ENCODE assay signal across 8 cellular contexts in the genomic region with DNA sequence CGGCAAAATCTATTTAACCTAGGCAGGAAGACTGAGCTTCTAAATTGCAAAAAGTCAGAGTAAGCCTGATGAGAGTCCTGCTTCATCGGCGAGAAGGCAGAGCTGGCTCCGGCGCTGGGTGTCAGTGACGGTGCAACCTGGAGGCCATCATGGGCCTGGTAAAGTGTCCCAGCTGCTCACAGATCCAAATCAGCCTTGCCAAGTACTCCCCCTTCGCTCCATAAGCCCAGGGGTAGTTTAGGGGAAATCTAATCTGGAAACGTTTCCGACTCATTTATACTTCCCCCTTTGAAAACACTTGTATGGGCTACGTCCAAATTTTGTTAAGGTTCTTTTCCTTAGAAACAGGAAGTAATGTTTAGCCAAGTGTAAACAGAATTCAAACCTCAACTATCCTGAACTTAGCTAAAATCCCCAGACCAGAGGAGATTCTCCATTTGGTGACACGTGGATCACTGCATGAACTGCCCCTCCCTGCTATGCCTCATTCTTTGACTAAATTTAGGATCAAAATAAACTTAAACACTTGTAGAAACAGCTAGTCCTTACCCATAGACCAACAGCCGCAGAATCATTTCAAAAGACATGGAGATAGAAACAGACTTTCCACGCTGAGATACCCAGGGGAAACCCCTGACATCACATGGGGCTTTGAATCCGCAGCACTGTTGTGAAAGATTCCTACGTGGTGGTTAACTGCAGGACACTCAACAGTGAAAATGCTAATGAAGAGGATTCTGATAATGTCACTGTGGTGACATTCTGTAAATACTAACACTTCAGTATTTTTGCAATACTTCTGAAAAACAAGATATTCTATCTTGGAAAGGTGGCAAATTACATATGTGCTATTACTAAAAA.
DNase-seq lines count a peak whose midpoint lies in the region; ATAC-seq, FAIRE-seq and TF ChIP-seq lines count a peak whose summit lies in the region.

No MANE protein-coding gene starts in this region.

- H3K4me1 Mint-ChIP-seq in activated CD8-positive, alpha-beta memory T cell treated with anti-CD3 and anti-CD28 coated beads, Interleukin-2, amount 10 ng/mL, durations not matched to agents 7 days and 5 days = peaks cover 31% of the 10 kb centered on the region
- H3K4me1 Mint-ChIP-seq in chondrocyte (ENCODE audit: low read depth) = peaks cover 5% of the 10 kb centered on the region

- peaks cover 20% of the 10 kb centered on the region for H3K36me3 Mint-ChIP-seq in activated CD8-positive, alpha-beta memory T cell treated with anti-CD3 and anti-CD28 coated beads, Interleukin-2, amount 10 ng/mL, durations not matched to agents 7 days and 5 days
- no peaks in the 10 kb centered on the region for H3K36me3 Mint-ChIP-seq in chondrocyte (ENCODE audit: low read depth)

- CTCF ChIA-PET in activated CD8-positive, alpha-beta memory T cell treated with anti-CD3 and anti-CD28 coated beads, Interleukin-2, amount 10 ng/mL, durations not matched to agents 7 days and 5 days (lab: Charles Lee) = interaction anchor here (0.7 to 1.5 kb wide), 3 partner anchors 38 to 181 kb away, joined by 3 read pairs; a partner anchor contains a TSS

- H3K27me3 Mint-ChIP-seq in activated CD8-positive, alpha-beta memory T cell treated with anti-CD3 and anti-CD28 coated beads, Interleukin-2, amount 10 ng/mL, durations not matched to agents 7 days and 5 days = no peaks in the 10 kb centered on the region
- no peaks in the 10 kb centered on the region for H3K27me3 Mint-ChIP-seq in chondrocyte (ENCODE audit: low read depth)

- H3K4me3 Mint-ChIP-seq in activated CD8-positive, alpha-beta memory T cell treated with anti-CD3 and anti-CD28 coated beads, Interleukin-2, amount 10 ng/mL, durations not matched to agents 7 days and 5 days = peak overlapping the region; percentile 3
- H3K4me3 Mint-ChIP-seq in chondrocyte (ENCODE audit: unreplicated experiment) = no peak overlapping the region

- peak; percentile 16 for DNase-seq in NK-92 treated with Interleukin-12 subunit alpha and Interleukin-12 subunit beta, amount 100 ng/mL, for 24 hours (lab: John Stamatoyannopoulos, UW)
- DNase-seq in NK-92 (lab: John Stamatoyannopoulos, UW; ENCODE audit: unreplicated experiment) (no peak), kidney glomerular epithelial cell (lab: John Stamatoyannopoulos, UW) (peak; percentile 6), chondrocyte (ENCODE audit: low spot score) (no peak), D721Med (ENCODE audit: insufficient read length, low spot score) (no peak)
- DNase-seq in activated CD8-positive, alpha-beta memory T cell treated with anti-CD3 and anti-CD28 coated beads, Interleukin-2, amount 10 ng/mL, durations not matched to agents 7 days and 5 days = peak; percentile 67
- DNase-seq in stimulated activated CD8-positive, alpha-beta memory T cell treated with anti-CD3 and anti-CD28 coated beads, Interleukin-7, amount 100 ng/mL, for 4 hours (ENCODE audit: low read depth in 2 of 2) = peak; percentile 44 to 46

- ATAC-seq in HG03108 (IDR thresholded peaks at IDR 0.05; ENCODE audit: unreplicated experiment) = peak; percentile 72
- peak; percentile 82 for ATAC-seq in activated CD8-positive, alpha-beta memory T cell treated with anti-CD3 and anti-CD28 coated beads, Interleukin-2, amount 10 ng/mL, durations not matched to agents 7 days and 5 days

- TF ChIP-seq CTCF in chondrocyte (IDR thresholded peaks at IDR 0.05) = no peak
- no peak for TF ChIP-seq CTCF in D721Med (IDR thresholded peaks at IDR 0.05; ENCODE audit: insufficient read depth, missing control alignments)

- no peaks in the 10 kb centered on the region for H3K9me3 Mint-ChIP-seq in activated CD8-positive, alpha-beta memory T cell treated with anti-CD3 and anti-CD28 coated beads, Interleukin-2, amount 10 ng/mL, durations not matched to agents 7 days and 5 days (ENCODE audit: low read depth)
- no peaks in the 10 kb centered on the region for H3K9me3 Mint-ChIP-seq in chondrocyte (ENCODE audit: low read depth)

- no peak for FAIRE-seq in D721Med (lab: Jason Lieb, UNC)

- H3K27ac Mint-ChIP-seq in activated CD8-positive, alpha-beta memory T cell treated with anti-CD3 and anti-CD28 coated beads, Interleukin-2, amount 10 ng/mL, durations not matched to agents 7 days and 5 days = peak overlapping the region; percentile 29
- H3K27ac Mint-ChIP-seq in chondrocyte (ENCODE audit: unreplicated experiment) = no peak overlapping the region

Comparison
In these comparisons a context has a peak if more than half of its experiments do, and no peak if none do; other contexts are left out.
1. DNase-seq: peak in NK-92 treated with Interleukin-12 subunit alpha and Interleukin-12 subunit beta, amount 100 ng/mL, for 24 hours (single experiment), activated CD8-positive, alpha-beta memory T cell treated with anti-CD3 and anti-CD28 coated beads, Interleukin-2, amount 10 ng/mL, durations not matched to agents 7 days and 5 days (single experiment), kidney glomerular epithelial cell (single experiment) and stimulated activated CD8-positive, alpha-beta memory T cell treated with anti-CD3 and anti-CD28 coated beads, Interleukin-7, amount 100 ng/mL, for 4 hours (2 of 2); none in NK-92 (single experiment), chondrocyte (single experiment) and D721Med (single experiment).